ENCODE assay signal across 1 cellular context in genomic region chr17:78360371-78361226, GRCh38.
TF ChIP-seq lines count a peak whose summit lies in the region.

No MANE protein-coding gene starts in this region.

TF ChIP-seq in HEK293, 187 proteins besides CTCF, POLR2A, EP300 and RAD21 (continued from another document and continues in another):
- TF ChIP-seq ZBTB26 (tag by site-specific recombination; optimal IDR thresholded peaks at IDR 0.05) (peak; percentile 51), ZNF18 (tag by site-specific recombination; IDR thresholded peaks at IDR 0.05) (no peak), SCRT2 (tag by site-specific recombination; IDR thresholded peaks at IDR 0.05) (no peak), ZNF645 (tag by site-specific recombination; IDR thresholded peaks at IDR 0.05) (0 out of 2 replicates have a peak, but pooled peaks have one; percentile 55), ZFP37 (tag by site-specific recombination; IDR thresholded peaks at IDR 0.05) (peak; percentile 91), ZBTB17 (tag by site-specific recombination; IDR thresholded peaks at IDR 0.05) (peak; percentile 79), ZBTB11 (tag by site-specific recombination; conservative IDR thresholded peaks at IDR 0.05; ENCODE audit: low read depth) (no peak; the same call in 1 of the 2 replicates), ZNF555 (tag by site-specific recombination; conservative IDR thresholded peaks at IDR 0.05) (no peak), HOXA7 (CRISPR knock-in tag; IDR thresholded peaks at IDR 0.05; ENCODE audit: borderline replicate concordance) (no peak), KLF9 (tag by site-specific recombination; IDR thresholded peaks at IDR 0.05; ENCODE audit: low read depth) (0 out of 2 replicates have a peak, but pooled peaks have one; percentile 12), PRDM4 (tag by site-specific recombination; IDR thresholded peaks at IDR 0.05) (no peak), ZNF37A (tag by site-specific recombination; IDR thresholded peaks at IDR 0.05) (no peak), ZNF423 (tag by site-specific recombination; IDR thresholded peaks at IDR 0.05) (no peak), ZFP3 (tag by site-specific recombination; IDR thresholded peaks at IDR 0.05; ENCODE audit: low read depth) (no peak), KLF16 (tag by site-specific recombination; IDR thresholded peaks at IDR 0.05) (no peak; the same call in 1 of the 2 replicates), ZNF2 (tag by site-specific recombination; IDR thresholded peaks at IDR 0.05) (peak; percentile 97), ZNF354C (tag by site-specific recombination; IDR thresholded peaks at IDR 0.05; ENCODE audit: borderline replicate concordance, low read depth) (no peak), SP7 (tag by site-specific recombination; IDR thresholded peaks at IDR 0.05) (peak; percentile 69), ZBTB10 (tag by site-specific recombination; IDR thresholded peaks at IDR 0.05) (no peak), ZNF202 (tag by site-specific recombination; IDR thresholded peaks at IDR 0.05; ENCODE audit: borderline replicate concordance) (no peak), SP3 (tag by site-specific recombination; IDR thresholded peaks at IDR 0.05) (peak; percentile 48), ZNF639 (tag by site-specific recombination; IDR thresholded peaks at IDR 0.05) (peak; percentile 40; the same call in 1 of the 2 replicates), ZNF280D (tag by site-specific recombination; IDR thresholded peaks at IDR 0.05) (no peak), KLF1 (tag by site-specific recombination; IDR thresholded peaks at IDR 0.05) (no peak; the same call in 1 of the 2 replicates), YY2 (tag by site-specific recombination; IDR thresholded peaks at IDR 0.05) (no peak), ZNF513 (tag by site-specific recombination; IDR thresholded peaks at IDR 0.05) (no peak), ZBTB48 (tag by site-specific recombination; IDR thresholded peaks at IDR 0.05) (peak; percentile 56; the same call in 1 of the 2 replicates), ZBTB7A (tag by site-specific recombination; IDR thresholded peaks at IDR 0.05; ENCODE audit: low read depth) (0 out of 2 replicates have a peak, but pooled peaks have one; percentile 89), ZNF449 (tag by site-specific recombination; IDR thresholded peaks at IDR 0.05) (peak; percentile 19; the same call in 1 of the 2 replicates), ZNF48 (tag by site-specific recombination; IDR thresholded peaks at IDR 0.05) (no peak), ZFHX2 (tag by site-specific recombination; conservative IDR thresholded peaks at IDR 0.05) (peak; percentile 30; the same call in 1 of the 2 replicates), ZBTB8A (tag by site-specific recombination; IDR thresholded peaks at IDR 0.05) (peak; percentile 47; the same call in 1 of the 2 replicates)
